ENCODE assay signal across 9 cellular contexts in genomic region chr9:42070035-42070906, GRCh38. TPM values are rescaled to one million over a fixed set of nuclear protein-coding genes. Genes with fewer than 3 reads are reported as not detected.
DNase-seq lines count a peak whose midpoint lies in the region; ATAC-seq and TF ChIP-seq lines count a peak whose summit lies in the region.
"Not testable (repeated sequence)": the region's sequence is repeated elsewhere in the genome, so short reads cannot be mapped to it uniquely, and the experiment has no call there.
"Had no signal": no experiment of that assay in that cellular context is flagged by ENCODE, and none has a peak within 500 bp of the region (broad histone marks: within the 10 kb centered on the region; RNA-seq: fewer than 3 reads in every experiment).

No MANE protein-coding gene starts in this region.

- peak; percentile 92 for ATAC-seq in HCT116
- ATAC-seq in esophagus mucosa = peak; percentile 84
- ATAC-seq in Right ventricle myocardium superior (ENCODE audit: poor library complexity) = peak; percentile 68
- ATAC-seq in left ventricle myocardium superior = peak; percentile 59
- peak; percentile 45 to 82 (median 66) for ATAC-seq in right lobe of liver
- ATAC-seq in upper lobe of right lung = peak; percentile 45

- TF ChIP-seq POLR2A in HCT116 (IDR thresholded peaks at IDR 0.05; ENCODE audit: borderline replicate concordance, extremely low read depth, insufficient read depth, insufficient read length); right lobe of liver (IDR thresholded peaks at IDR 0.05); sigmoid colon (IDR thresholded peaks at IDR 0.05): not testable (repeated sequence)

- not testable (repeated sequence) for H3K4me2 ChIP-seq in HCT116 (ENCODE audit: low read length); mammary epithelial cell (ENCODE audit: insufficient read depth, low read depth, low read length)

- not testable (repeated sequence) for TF ChIP-seq CTCF in HCT116 (IDR thresholded peaks at IDR 0.05 in 2 of 3, conservative IDR thresholded peaks at IDR 0.05 in 1 of 3; ENCODE audit: borderline replicate concordance in 1 of 3, insufficient read depth in 1 of 3, low read depth in 2 of 3, low read length in 2 of 3); mammary epithelial cell (conservative IDR thresholded peaks at IDR 0.05 in 1 of 2, IDR thresholded peaks at IDR 0.05 in 1 of 2; ENCODE audit: extremely low read depth in 1 of 2, insufficient read depth in 1 of 2, low read depth in 1 of 2, low read length in 2 of 2); right lobe of liver (IDR thresholded peaks at IDR 0.05); sigmoid colon (IDR thresholded peaks at IDR 0.05); upper lobe of right lung (IDR thresholded peaks at IDR 0.05)

- DNase-seq in HCT116 (ENCODE audit: low read depth, low spot score); mammary epithelial cell; Right ventricle myocardium superior; left ventricle myocardium superior; right lobe of liver; upper lobe of right lung: not testable (repeated sequence)
- DNase-seq in sigmoid colon = peak; percentile 48

- in situ Hi-C loops in mammary epithelial cell (cut with MboI; ENCODE audit: low sequenced_read_pairs in 2 of 2) = not testable (repeated sequence)

- POLR2A ChIA-PET in HCT116 (lab: Charles Lee) = not testable (repeated sequence)

- not testable (repeated sequence) for H3K9me3 ChIP-seq in HCT116 (ENCODE audit: control insufficient read depth in 1 of 2, insufficient read depth in 1 of 2, low read depth in 1 of 2, low read length in 2 of 2); mammary epithelial cell (replicated peaks; ENCODE audit: insufficient read depth, low read length); right lobe of liver; sigmoid colon; upper lobe of right lung

- H2AFZ ChIP-seq in HCT116 (ENCODE audit: low read depth, low read length, poor library complexity, severe bottlenecking); mammary epithelial cell (ENCODE audit: low read depth, low read length): not testable (repeated sequence)

- intact Hi-C loops in HCT116 (cut with micrococcal nuclease); mammary epithelial cell (cut with micrococcal nuclease); Right ventricle myocardium superior (cut with DNase I); left ventricle myocardium superior (cut with micrococcal nuclease); right lobe of liver (cut with DNase I); sigmoid colon (cut with DNase I); upper lobe of right lung (cut with DNase I): not testable (repeated sequence)

- RAD21 ChIA-PET in HCT116 (lab: Charles Lee; ENCODE audit: low non-redundant PET in 1 of 2, low total read pairs in 2 of 2, uncharacterized antibody in 2 of 2, unreplicated experiment in 2 of 2) = not testable (repeated sequence)

- not testable (repeated sequence) for H3K4me3 ChIP-seq in HCT116 (replicated peaks in 1 of 2; ENCODE audit: low read depth in 1 of 2, low read length in 2 of 2); mammary epithelial cell (replicated peaks in 1 of 3; ENCODE audit: insufficient read depth in 1 of 3, low read depth in 2 of 3, low read length in 3 of 3); right lobe of liver; sigmoid colon; upper lobe of right lung

- H3K79me2 ChIP-seq in HCT116 (ENCODE audit: insufficient read depth, low read length); mammary epithelial cell (ENCODE audit: insufficient read depth, low read length): not testable (repeated sequence)

- not testable (repeated sequence) for TF ChIP-seq EP300 in sigmoid colon (IDR thresholded peaks at IDR 0.05)

- H3K9me2 ChIP-seq in HCT116 (ENCODE audit: insufficient read depth) = not testable (repeated sequence)

- not testable (repeated sequence) for H3K27me3 ChIP-seq in HCT116 (ENCODE audit: insufficient read depth, low read length); mammary epithelial cell (ENCODE audit: insufficient read depth, low read length); right lobe of liver; sigmoid colon; upper lobe of right lung

- not testable (repeated sequence) for H3K4me1 ChIP-seq in HCT116 (ENCODE audit: control insufficient read depth in 1 of 2, insufficient read depth in 2 of 2, low read length in 2 of 2); mammary epithelial cell (ENCODE audit: insufficient read depth, low read length); right lobe of liver; sigmoid colon; upper lobe of right lung

- CTCF ChIA-PET in HCT116 (lab: Charles Lee); mammary epithelial cell (lab: Charles Lee; ENCODE audit: low non-redundant PET): not testable (repeated sequence)

- H3K27ac ChIP-seq in HCT116 (ENCODE audit: low read depth, low read length); mammary epithelial cell (ENCODE audit: insufficient read depth, low read depth, low read length); right lobe of liver; sigmoid colon; upper lobe of right lung: not testable (repeated sequence)

- H3K9ac ChIP-seq in HCT116 (ENCODE audit: low read length); mammary epithelial cell (ENCODE audit: insufficient read depth, low read length): not testable (repeated sequence)

- dilution Hi-C loops in mammary epithelial cell (cut with HindIII; ENCODE audit: low sequenced_read_pairs) = not testable (repeated sequence)

- TF ChIP-seq RAD21 in HCT116 (IDR thresholded peaks at IDR 0.05; ENCODE audit: low read depth) = not testable (repeated sequence)

- H3K36me3 ChIP-seq in HCT116 (ENCODE audit: control insufficient read depth in 1 of 2, insufficient read depth in 2 of 2, low read length in 2 of 2); mammary epithelial cell (ENCODE audit: insufficient read depth, low read length); right lobe of liver; sigmoid colon; upper lobe of right lung: not testable (repeated sequence)

- not testable (repeated sequence) for H4K20me1 ChIP-seq in HCT116 (ENCODE audit: insufficient read depth); mammary epithelial cell (ENCODE audit: insufficient read depth, low read length)

- BruUV-seq in HCT116 (replicated peaks; lab: Mats Ljungman, UMichigan) = not testable (repeated sequence)
- TSS peak; percentile 94 for BruUV-seq in mammary epithelial cell (replicated peaks; lab: Mats Ljungman, UMichigan)

- WGBS in mammary epithelial cell (ENCODE audit: low coverage, missing lambda C conversion rate) = 1% methylated on average over 5 of the region's 13 CpGs
- 4% methylated on average over 7 of the region's 13 CpGs for WGBS in right lobe of liver (ENCODE audit: insufficient coverage, low coverage, low lambda C conversion rate, missing lambda C conversion rate)
- 37 to 53% methylated on average over 4 to 7 of the region's 13 CpGs for WGBS in sigmoid colon, 2 donors

RNA-seq across cellular contexts. Expression of gene CNTNAP3B, which starts 59.0 kb away (rescaled TPM):
- total RNA-seq in HCT116 (2021; ENCODE audit: unreplicated experiment) (24.3 TPM), mammary epithelial cell (10 to 100 TPM; 22.8 to 38.0 TPM), esophagus mucosa (10.4 TPM), Right ventricle myocardium superior (11.2 TPM), left ventricle myocardium superior (7.2 TPM), right lobe of liver (10 to 100 TPM in 1 of 6 experiments, 1 to 10 TPM in 5; 1.9 to 10.2 (median 8.0) TPM), sigmoid colon (10 to 100 TPM; 26.0 to 65.9 (median 46.4) TPM), upper lobe of right lung (9.3 TPM)
- polyA plus RNA-seq in HCT116 (2012) = 11.4 and 13.7 TPM in 2 replicates
- polyA plus RNA-seq in mammary epithelial cell (6.9 TPM), sigmoid colon (1 to 10 TPM in 2 of 3 donors, under 1 TPM in 1; 0.46 to 3.6 (median 1.2) TPM)
- polyA minus RNA-seq in mammary epithelial cell = 20.4 TPM
- total RNA-seq: CD4-positive, alpha-beta T cell had no signal
